24 cellular contexts compared by ENCODE assay signal in genomic region chr11:26830218-26830617, GRCh38.
"Had no signal": no experiment of that assay in that cellular context is flagged by ENCODE, and none has a peak within 500 bp of the region (broad histone marks: within the 10 kb centered on the region; RNA-seq: fewer than 3 reads in every experiment).

No MANE protein-coding gene starts in this region.

- H3K9me3 ChIP-seq: mucosa of descending colon, ovary, psoas muscle, sigmoid colon, transverse colon, upper lobe of right lung, uterus had no signal

- H3K36me3 Mint-ChIP-seq: memory B cell; naive B cell; stimulated activated memory B cell treated with anti-CD40 and anti-IgM and Interleukin-4, amounts not matched to agents 10 μg/mL and 1 μg/mL and 100 μg/mL, for 72 hours had no signal

- H3K4me1 ChIP-seq: psoas muscle, upper lobe of right lung, uterus had no signal

- H3K27ac ChIP-seq: dorsolateral prefrontal cortex, ovary, psoas muscle, transverse colon, upper lobe of right lung, uterus had no signal

- DNase-seq: cortex of kidney; dorsolateral prefrontal cortex; effector CD4-positive, alpha-beta T cell; head of caudate nucleus; left ventricle myocardium superior; mucosa of descending colon; naive B cell; occipital lobe; ovary; posterior cingulate gyrus; psoas muscle; right cardiac atrium; sigmoid colon; stimulated activated CD4-positive, alpha-beta T cell treated with anti-CD3 and anti-CD28 coated beads, Interleukin-2, amount 100 ng/mL, for 24 hours; stimulated activated CD4-positive, alpha-beta T cell treated with anti-CD3 and anti-CD28 coated beads, Interleukin-4, amount 100 ng/mL, for 24 hours; stimulated activated naive CD8-positive, alpha-beta T cell treated with anti-CD3 and anti-CD28 coated beads, Interleukin-15, Interleukin-2, amounts not matched to agents 100 U/mL and 50 U/mL, for 24 hours; transverse colon; upper lobe of right lung; uterus had no signal

- H3K4me3 Mint-ChIP-seq: memory B cell; mesothelial cell of epicardium; naive B cell; nephron; stimulated activated memory B cell treated with anti-CD40 and anti-IgM and Interleukin-4, amounts not matched to agents 10 μg/mL and 1 μg/mL and 100 μg/mL, for 72 hours had no signal

- H3K27me3 Mint-ChIP-seq: memory B cell; naive B cell; stimulated activated memory B cell treated with anti-CD40 and anti-IgM and Interleukin-4, amounts not matched to agents 10 μg/mL and 1 μg/mL and 100 μg/mL, for 72 hours had no signal

- H3K27ac Mint-ChIP-seq: memory B cell; mesothelial cell of epicardium; naive B cell; stimulated activated memory B cell treated with anti-CD40 and anti-IgM and Interleukin-4, amounts not matched to agents 10 μg/mL and 1 μg/mL and 100 μg/mL, for 72 hours had no signal

- H3K4me3 ChIP-seq: dorsolateral prefrontal cortex, lung, mucosa of descending colon, ovary, psoas muscle, sigmoid colon, transverse colon, upper lobe of right lung, uterus had no signal

- H3K4me1 Mint-ChIP-seq: memory B cell; naive B cell; nephron; stimulated activated memory B cell treated with anti-CD40 and anti-IgM and Interleukin-4, amounts not matched to agents 10 μg/mL and 1 μg/mL and 100 μg/mL, for 72 hours had no signal

- ATAC-seq: left ventricle myocardium superior; mucosa of descending colon; psoas muscle; right cardiac atrium; stimulated activated memory B cell treated with anti-CD40 and anti-IgM and Interleukin-4, amounts not matched to agents 10 μg/mL and 1 μg/mL and 100 μg/mL, for 72 hours; stimulated activated naive CD8-positive, alpha-beta T cell treated with anti-CD3 and anti-CD28 coated beads, Interleukin-15, Interleukin-2, amounts not matched to agents 100 U/mL and 50 U/mL, for 24 hours; upper lobe of right lung had no signal

- H3K36me3 ChIP-seq: ovary, sigmoid colon, transverse colon, upper lobe of right lung, uterus had no signal
